Comparison of ENCODE assay signal across 17 cellular contexts in the genomic region with DNA sequence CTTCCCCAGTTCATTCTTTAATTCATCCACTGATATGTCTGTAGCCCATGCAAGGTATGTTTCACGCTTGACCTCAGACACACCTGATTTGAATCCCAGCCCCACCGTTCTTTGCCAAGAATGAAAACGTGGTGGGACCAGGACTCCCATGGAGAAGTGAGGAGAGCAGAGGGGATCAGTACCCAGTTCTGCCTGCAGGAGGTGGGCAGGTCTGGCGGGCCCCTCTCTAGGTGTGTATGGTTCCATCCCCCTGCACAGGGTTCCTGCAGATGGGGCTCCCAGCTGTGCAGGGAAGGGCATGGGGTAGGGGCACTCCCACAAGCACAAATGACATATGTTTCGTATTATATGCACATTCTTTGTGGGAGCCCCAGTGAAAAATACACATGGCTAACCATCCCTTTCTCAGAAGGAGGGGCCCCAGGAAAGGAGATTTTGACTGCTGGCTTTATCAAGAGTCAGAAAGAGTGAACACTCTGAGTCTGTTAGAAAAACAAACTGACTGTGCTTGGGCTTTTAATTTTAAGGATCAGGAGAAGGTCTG.
A peak's percentile ranks its signal among the peaks of the same experiment; 100 is the strongest.
DNase-seq lines count a peak whose midpoint lies in the region; FAIRE-seq and TF ChIP-seq lines count a peak whose summit lies in the region.
"Had no signal": no experiment of that assay in that cellular context is flagged by ENCODE, and none has a peak within 500 bp of the region (broad histone marks: within the 10 kb centered on the region; RNA-seq: fewer than 3 reads in every experiment).

No MANE protein-coding gene starts in this region.

- no peak overlapping the region for H3K27ac Mint-ChIP-seq in HFFc6
- H3K27ac Mint-ChIP-seq: CD4-positive, CD25-positive, alpha-beta regulatory T cell had no signal

- TF ChIP-seq CTCF in GM12864 (IDR thresholded peaks at IDR 0.05; ENCODE audit: low read depth, low read length, missing control alignments) (peak; percentile 22), dorsolateral prefrontal cortex (IDR thresholded peaks at IDR 0.05 in 54 of 56, conservative IDR thresholded peaks at IDR 0.05 in 2 of 56; ENCODE audit: low read depth in 1 of 56, partially characterized antibody in 56 of 56) (peak in 6 of 56 donors; percentile 7 to 26 (median 14)), right atrium auricular region (IDR thresholded peaks at IDR 0.05) (no peak), HFFc6 (IDR thresholded peaks at IDR 0.05) (no peak; the same call in 1 of the 2 replicates), kidney (IDR thresholded peaks at IDR 0.05; ENCODE audit: borderline replicate concordance, extremely low read depth, insufficient read depth) (no peak)

- no peaks in the 10 kb centered on the region for H3K9me3 Mint-ChIP-seq in HFFc6

- H3K4ac ChIP-seq in neuronal stem cell (ENCODE audit: low read length) = no peak overlapping the region

- no CpG with 5 or more reads among the region's 5 CpGs for WGBS in neuronal stem cell (ENCODE audit: extremely low coverage in 2 of 2, insufficient read length in 2 of 2, insufficient replicate concordance in 1 of 2), 2 donors

- no peak overlapping the region for H3K4me3 ChIP-seq in GM12864 (ENCODE audit: low read depth, low read length)
- no peak overlapping the region for H3K4me3 ChIP-seq in dorsolateral prefrontal cortex
- H3K4me3 ChIP-seq in neuronal stem cell (ENCODE audit: low read length in 2 of 2) = no peak overlapping the region
- H3K4me3 ChIP-seq in right atrium auricular region = no peak overlapping the region
- no peak overlapping the region for H3K4me3 ChIP-seq in kidney (ENCODE audit: low read length in 2 of 2)
- H3K4me3 ChIP-seq: gastroesophageal sphincter had no signal

- H4K8ac ChIP-seq in neuronal stem cell (ENCODE audit: low read depth, low read length) = no peak overlapping the region

- no peak overlapping the region for H3K14ac ChIP-seq in neuronal stem cell (ENCODE audit: low read length)

- no peak overlapping the region for H2BK12ac ChIP-seq in neuronal stem cell (ENCODE audit: low read length)

- H3K9ac ChIP-seq in neuronal stem cell (ENCODE audit: low read depth, low read length, poor library complexity) = no peak overlapping the region
- no peak overlapping the region for H3K9ac ChIP-seq in kidney (ENCODE audit: low read length in 2 of 2)

- intact Hi-C loops in dorsolateral prefrontal cortex (cut with DNase I) = loop anchor here in 1 of 2 donors (5.0 kb wide), 2 partner anchors 38 to 128 kb away; no protein-coding TSS in a partner anchor
- intact Hi-C loops in kidney (cut with DNase I) = no loop called here

- no peaks in the 10 kb centered on the region; the same call in none of the 2 replicates for H3K27me3 Mint-ChIP-seq in HFFc6 (ENCODE audit: insufficient read depth)

- H3K4me2 ChIP-seq in neuronal stem cell (ENCODE audit: insufficient read depth, low read length, poor library complexity, severe bottlenecking) = no peak overlapping the region

- H2BK5ac ChIP-seq in neuronal stem cell (ENCODE audit: low read length) = no peak overlapping the region

- H3K36me3 Mint-ChIP-seq in HFFc6 (ENCODE audit: low read depth) = no peaks in the 10 kb centered on the region
- H3K36me3 Mint-ChIP-seq: CD4-positive, CD25-positive, alpha-beta regulatory T cell had no signal

- no peak overlapping the region for H3K4me3 Mint-ChIP-seq in HFFc6
- H3K4me3 Mint-ChIP-seq: CD4-positive, CD25-positive, alpha-beta regulatory T cell had no signal

- peak overlapping the region; percentile 16 for H2AK5ac ChIP-seq in neuronal stem cell (ENCODE audit: low read depth, low read length)

- no peak overlapping the region for H2AFZ ChIP-seq in neuronal stem cell (ENCODE audit: low read length)

- no peak for DNase-seq in GM12864 (ENCODE audit: low read depth)
- peak; percentile 64 for DNase-seq in NCI-H2171 treated with DMSO at 0.1 percent for 48 hours (lab: John Stamatoyannopoulos, UW)
- DNase-seq in dorsolateral prefrontal cortex = no peak
- no peak for DNase-seq in neuronal stem cell (ENCODE audit: low spot score)
- DNase-seq in right atrium auricular region (ENCODE audit: low spot score) = no peak
- no peak for DNase-seq in A172 (ENCODE audit: low spot score)
- DNase-seq in HFFc6 = no peak
- DNase-seq in kidney = no peak
- DNase-seq: CD4-positive, CD25-positive, alpha-beta regulatory T cell; GOT3; kidney glomerular epithelial cell; NCI-H2029 treated with DMSO at 0.1 percent for 48 hours; NK-92 treated with Interleukin-12 subunit alpha and Interleukin-12 subunit beta, amount 100 ng/mL, for 24 hours; SHP77 treated with DMSO at 0.1 percent for 48 hours; stimulated activated CD8-positive, alpha-beta memory T cell treated with anti-CD3 and anti-CD28 coated beads, Interleukin-4, amount 100 ng/mL, for 48 hours had no signal

- H3K27me3 ChIP-seq in dorsolateral prefrontal cortex = peaks cover 0 to 2% (median 0%) of the 10 kb centered on the region in 45 donors
- no peaks in the 10 kb centered on the region for H3K27me3 ChIP-seq in neuronal stem cell (ENCODE audit: control insufficient read depth in 3 of 3, insufficient read depth in 3 of 3, low read depth in 1 of 3, low read length in 3 of 3)
- no peaks in the 10 kb centered on the region for H3K27me3 ChIP-seq in right atrium auricular region
- H3K27me3 ChIP-seq: gastroesophageal sphincter had no signal

- peaks cover 45 to 47% of the 10 kb centered on the region in 2 donors for H3K4me1 ChIP-seq in neuronal stem cell (ENCODE audit: control insufficient read depth in 2 of 2, insufficient read depth in 1 of 2, low read depth in 1 of 2, low read length in 2 of 2)
- peaks cover 0 to 46% of the 10 kb centered on the region in 2 donors for H3K4me1 ChIP-seq in right atrium auricular region
- H3K4me1 ChIP-seq in kidney (ENCODE audit: control insufficient read depth in 1 of 2, insufficient read depth in 1 of 2, low read depth in 1 of 2, low read length in 2 of 2) = peaks cover 7 to 19% of the 10 kb centered on the region in 2 donors

- no peaks in the 10 kb centered on the region for H3K9me3 ChIP-seq in neuronal stem cell (replicated peaks in 1 of 2; ENCODE audit: control insufficient read depth in 2 of 2, insufficient read depth in 1 of 2, low read depth in 1 of 2, low read length in 2 of 2)
- no peaks in the 10 kb centered on the region for H3K9me3 ChIP-seq in right atrium auricular region
- no peaks in the 10 kb centered on the region for H3K9me3 ChIP-seq in kidney (ENCODE audit: control insufficient read depth in 1 of 2, low read length in 2 of 2)
- H3K9me3 ChIP-seq: gastroesophageal sphincter had no signal

- no peak overlapping the region for H2BK120ac ChIP-seq in neuronal stem cell (ENCODE audit: low read depth, low read length)

- H3K27ac ChIP-seq in dorsolateral prefrontal cortex (peak overlapping the region in 58 of 59 donors; percentile 69 to 99 (median 95)), neuronal stem cell (replicated peaks; ENCODE audit: low read length) (peak overlapping the region; percentile 45), right atrium auricular region (no peak overlapping the region), kidney (ENCODE audit: low read depth in 2 of 2, low read length in 2 of 2) (no peak overlapping the region)
- H3K27ac ChIP-seq: gastroesophageal sphincter, HL-60 had no signal

- H3K79me1 ChIP-seq in neuronal stem cell (ENCODE audit: low read depth, low read length) = no peaks in the 10 kb centered on the region

- H4K91ac ChIP-seq in neuronal stem cell (ENCODE audit: low read depth, low read length, poor library complexity) = no peak overlapping the region

- FAIRE-seq in kidney (lab: Jason Lieb, UNC) = no peak

- H3K18ac ChIP-seq in neuronal stem cell (ENCODE audit: low read length) = peak overlapping the region; percentile 51

- no peak overlapping the region for H3K23ac ChIP-seq in neuronal stem cell (ENCODE audit: low read depth, low read length, poor library complexity)

- H3K36me3 ChIP-seq in neuronal stem cell (replicated peaks in 1 of 2; ENCODE audit: control insufficient read depth in 2 of 2, insufficient read depth in 2 of 2, low read length in 2 of 2) (no peaks in the 10 kb centered on the region), right atrium auricular region (no peaks in the 10 kb centered on the region), kidney (ENCODE audit: control insufficient read depth in 1 of 2, insufficient read depth in 2 of 2, low read length in 2 of 2) (no peaks in the 10 kb centered on the region)
- H3K36me3 ChIP-seq: gastroesophageal sphincter had no signal

- H3K4me1 Mint-ChIP-seq in HFFc6 (ENCODE audit: low read depth) = no peaks in the 10 kb centered on the region; the same call in 1 of the 2 replicates
- H3K4me1 Mint-ChIP-seq: CD4-positive, CD25-positive, alpha-beta regulatory T cell had no signal

- H2BK15ac ChIP-seq in neuronal stem cell (ENCODE audit: low read length) = no peak overlapping the region

Comparison
In these comparisons a context has a peak if more than half of its experiments do, and no peak if none do; other contexts are left out.
1. H3K27ac ChIP-seq: peak in dorsolateral prefrontal cortex (58 of 59) and neuronal stem cell (single experiment); none in right atrium auricular region (0 of 2) and kidney (0 of 2).